In the genomic region with DNA sequence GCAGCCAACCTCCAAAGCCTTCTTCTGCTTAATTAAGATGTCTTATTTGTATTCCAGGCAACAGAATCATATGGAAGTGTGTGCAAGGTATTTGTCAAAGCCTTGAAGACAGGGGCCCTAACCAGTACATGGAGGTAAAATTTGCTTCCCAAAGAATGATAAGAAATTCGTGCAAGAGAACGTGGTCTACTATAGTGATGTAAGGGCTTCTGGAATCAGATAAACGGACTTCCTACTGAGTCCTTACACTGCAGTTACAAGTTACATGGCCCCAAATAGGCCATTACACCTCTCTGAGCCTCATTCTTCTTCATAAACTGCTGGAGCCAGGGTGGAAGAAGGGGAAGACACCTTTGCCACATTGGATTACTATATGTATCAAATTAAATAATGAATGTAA, we compare ENCODE assay signal across 27 cellular contexts.
"Had no signal": no experiment of that assay in that cellular context is flagged by ENCODE, and none has a peak within 500 bp of the region (broad histone marks: within the 10 kb centered on the region; RNA-seq: fewer than 3 reads in every experiment).

No MANE protein-coding gene starts in this region.

- H3K27me3 ChIP-seq: neural progenitor cell, ovary, right lobe of liver, sigmoid colon, stomach, suprapubic skin, testis, tibial artery, transverse colon, upper lobe of right lung, vagina had no signal

- H3K4me1 ChIP-seq: neural progenitor cell, parathyroid adenoma, psoas muscle, right lobe of liver, stomach, suprapubic skin, transverse colon, upper lobe of right lung, vagina had no signal

- H3K9ac ChIP-seq: neural progenitor cell, parathyroid adenoma had no signal

- H3K4me3 ChIP-seq: neural progenitor cell, ovary, psoas muscle, right lobe of liver, sigmoid colon, stomach, suprapubic skin, testis, tibial artery, transverse colon, upper lobe of right lung, vagina had no signal

- H3K79me2 ChIP-seq: parathyroid adenoma had no signal

- H3K27ac ChIP-seq: neural progenitor cell, ovary, parathyroid adenoma, psoas muscle, right lobe of liver, stomach, suprapubic skin, testis, tibial artery, transverse colon, upper lobe of right lung, vagina had no signal

- H3K36me3 ChIP-seq: neural progenitor cell, ovary, right lobe of liver, sigmoid colon, stomach, suprapubic skin, tibial artery, transverse colon, upper lobe of right lung, vagina had no signal

- H3K4me2 ChIP-seq: neural progenitor cell had no signal

- ATAC-seq: natural killer cell; psoas muscle; right lobe of liver; stimulated activated effector memory CD8-positive, alpha-beta T cell treated with anti-CD3 and anti-CD28 coated beads, Interleukin-12 subunit alpha, Interleukin-12 subunit beta, amount 100 ng/mL, for 72 hours; stimulated activated naive B cell treated with anti-CD40 and anti-IgM and Interleukin-4, amounts not matched to agents 10 μg/mL and 1 μg/mL and 100 μg/mL, for 72 hours; upper lobe of right lung had no signal

- DNase-seq: natural killer cell; occipital lobe; ovary; posterior cingulate gyrus; psoas muscle; right cardiac atrium; right lobe of liver; sigmoid colon; small intestine; stimulated activated CD4-positive, alpha-beta T cell treated with anti-CD3 and anti-CD28 coated beads, Interleukin-15, amount 100 ng/mL, for 24 hours; stimulated activated CD4-positive, alpha-beta T cell treated with anti-CD3 and anti-CD28 coated beads, Interleukin-2, amount 100 ng/mL, for 24 hours; stimulated activated CD4-positive, alpha-beta T cell treated with anti-CD3 and anti-CD28 coated beads, Interleukin-2, amount 100 ng/mL, for 48 hours; stimulated activated CD4-positive, alpha-beta T cell treated with anti-CD3 and anti-CD28 coated beads, Interleukin-4, amount 100 ng/mL, for 24 hours; stimulated activated naive B cell treated with anti-CD40 and anti-IgM and Interleukin-4, amounts not matched to agents 10 μg/mL and 1 μg/mL and 100 μg/mL, for 72 hours; stimulated activated naive CD4-positive, alpha-beta T cell treated with Interleukin-2 at 50 U/mL for 16 hours; stomach; substantia nigra; testis; tibial artery; transverse colon; upper lobe of right lung had no signal

- FAIRE-seq: small intestine, urothelium cell line had no signal

- H3K9me3 ChIP-seq: ovary, psoas muscle, right lobe of liver, sigmoid colon, stomach, suprapubic skin, testis, tibial artery, transverse colon, upper lobe of right lung, vagina had no signal

- H2AFZ ChIP-seq: neural progenitor cell, parathyroid adenoma had no signal
